In the genomic region with DNA sequence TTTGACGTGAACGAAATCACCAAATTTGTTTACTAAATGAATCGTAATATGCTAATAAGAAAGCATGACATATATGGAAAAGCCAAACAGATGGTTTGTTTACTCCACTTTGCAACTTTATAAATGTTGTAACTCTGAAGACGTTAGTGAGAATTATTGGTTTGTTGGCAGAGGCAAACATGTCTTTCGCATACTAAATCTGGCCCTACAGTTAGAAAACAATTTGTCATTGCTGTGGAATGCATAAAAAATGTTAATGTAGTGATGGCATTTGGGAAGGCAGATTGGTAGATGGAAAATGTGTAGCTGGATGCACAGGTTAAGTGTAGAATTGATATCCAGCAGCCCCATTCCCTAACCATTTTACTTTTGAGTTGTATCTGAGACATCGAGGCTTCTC, we compare ENCODE assay signal across 1 cellular context.
TF ChIP-seq lines count a peak whose summit lies in the region.

No MANE protein-coding gene starts in this region.

TF ChIP-seq in IMR-90, 13 proteins besides CTCF, POLR2A, EP300 and RAD21 (continued from another document):
- no peak for TF ChIP-seq RCOR1 (IDR thresholded peaks at IDR 0.05; ENCODE audit: insufficient replicate concordance, low read length)
- TF ChIP-seq CEBPB (IDR thresholded peaks at IDR 0.05; ENCODE audit: low read depth, low read length): peak; percentile 16; the same call in 1 of the 2 replicates
